In the genomic region with DNA sequence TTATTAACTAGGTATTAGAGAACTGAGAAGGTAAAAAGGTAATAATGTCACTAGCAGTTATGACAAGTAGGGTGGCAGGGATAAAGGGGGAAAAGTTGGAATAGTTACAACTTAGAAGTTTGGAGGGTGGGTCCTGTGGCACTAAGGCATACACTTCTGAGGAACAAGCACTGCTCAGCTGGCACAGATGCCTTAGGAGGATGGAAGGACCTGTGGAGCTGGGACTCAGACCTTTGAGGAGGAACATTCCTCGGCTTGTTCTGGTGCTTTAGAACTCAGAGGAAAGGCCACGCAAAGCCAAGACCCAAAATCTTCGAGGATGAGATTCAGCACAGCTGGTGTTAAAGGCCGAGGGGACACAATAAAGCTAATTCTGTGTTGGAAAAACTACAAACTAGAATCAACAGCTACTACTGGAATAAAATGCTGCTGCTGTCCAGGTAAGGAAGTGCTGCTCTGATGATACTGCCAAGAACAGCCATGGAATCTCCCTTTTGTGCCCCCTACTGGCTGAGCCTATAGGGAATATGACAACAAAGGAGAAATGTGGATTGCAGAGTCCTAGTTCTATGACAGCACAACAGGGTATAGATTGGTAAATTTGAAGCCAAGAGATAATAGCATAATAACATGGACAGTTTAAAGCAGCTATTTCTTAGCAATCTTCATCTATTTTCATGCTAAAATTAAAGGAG, we compare ENCODE assay signal across 8 cellular contexts.
DNase-seq lines count a peak whose midpoint lies in the region; ATAC-seq, FAIRE-seq and TF ChIP-seq lines count a peak whose summit lies in the region.

No MANE protein-coding gene starts in this region.

- no peak overlapping the region for H2AFZ ChIP-seq in SK-N-SH (ENCODE audit: low read depth)

- TF ChIP-seq EP300 in A549 (IDR thresholded peaks at IDR 0.05) (no peak), SK-N-SH (IDR thresholded peaks at IDR 0.05; ENCODE audit: borderline replicate concordance in 1 of 2, low read depth in 1 of 2, low read length in 1 of 2) (no peak)

- H3K27ac ChIP-seq in A549 (no peak overlapping the region), SK-N-SH (ENCODE audit: low read depth in 2 of 2, low read length in 1 of 2) (no peak overlapping the region), psoas muscle (no peak overlapping the region)

- TF ChIP-seq CTCF in A549 (IDR thresholded peaks at IDR 0.05) = peak; percentile 19; the same call in 1 of the 3 replicates
- peak; percentile 28 for TF ChIP-seq CTCF in GM13976 (IDR thresholded peaks at IDR 0.05; ENCODE audit: borderline replicate concordance, control extremely low read depth, extremely low read depth, insufficient read depth, missing control alignments)
- peak; percentile 59 for TF ChIP-seq CTCF in SK-N-SH (IDR thresholded peaks at IDR 0.05)
- TF ChIP-seq CTCF in psoas muscle (IDR thresholded peaks at IDR 0.05) = no peak

- POLR2A ChIA-PET in A549 (lab: Yijun Ruan, JAX) (no interaction called here), SK-N-SH (lab: Yijun Ruan, JAX) (no interaction called here)

- peak; percentile 7 to 34 for DNase-seq in A549 (ENCODE audit: low read depth in 1 of 2, low spot score in 1 of 2)
- DNase-seq in GM13976 (ENCODE audit: low spot score) = peak; percentile 50
- DNase-seq in SK-N-SH = peak; percentile 34
- DNase-seq in islet precursor cell = peak; percentile 80
- no peak for DNase-seq in psoas muscle

- intact Hi-C loops in psoas muscle (cut with DNase I) = no loop called here

- H3K9ac ChIP-seq in SK-N-SH = no peak overlapping the region

- no peaks in the 10 kb centered on the region for H3F3A ChIP-seq in SK-N-SH (replicated peaks; ENCODE audit: insufficient read depth)

- H3K4me1 ChIP-seq in A549 = no peaks in the 10 kb centered on the region
- H3K4me1 ChIP-seq in SK-N-SH (ENCODE audit: control insufficient read depth in 1 of 2, insufficient read depth in 2 of 2, low read depth in 1 of 2, low read length in 1 of 2) = no peaks in the 10 kb centered on the region
- H3K4me1 ChIP-seq in psoas muscle = no peaks in the 10 kb centered on the region

- peaks cover 0 to 4% of the 10 kb centered on the region in 2 experiments for H3K36me3 ChIP-seq in SK-N-SH (replicated peaks in 1 of 2; ENCODE audit: control insufficient read depth in 1 of 2, insufficient read depth in 2 of 2, low read length in 1 of 2)
- no peaks in the 10 kb centered on the region for H3K36me3 ChIP-seq in psoas muscle (ENCODE audit: insufficient read depth in 1 of 2, low read depth in 1 of 2)

- 13% methylated on average over 4 of the region's 4 CpGs for WGBS in A549 (ENCODE audit: missing lambda C conversion rate)
- WGBS in SK-N-SH (ENCODE audit: low lambda C conversion rate) = 72% methylated on average over 4 of the region's 4 CpGs
- WGBS in psoas muscle, 3 donors = 62 to 65% (median 62%) methylated on average over 4 of the region's 4 CpGs

- in situ Hi-C loops in GM13976 (cut with MboI; ENCODE audit: low sequenced_read_pairs, unreplicated experiment) = no loop called here

- H3K4me3 ChIP-seq in A549 = no peak overlapping the region
- H3K4me3 ChIP-seq in SK-N-SH (ENCODE audit: low read depth in 2 of 2, low read length in 1 of 2) = no peak overlapping the region
- H3K4me3 ChIP-seq in psoas muscle = no peak overlapping the region

- TF ChIP-seq POLR2A in A549 (IDR thresholded peaks at IDR 0.05; ENCODE audit: low read length) = no peak

- H4K20me1 ChIP-seq in SK-N-SH (ENCODE audit: insufficient read depth) = no peaks in the 10 kb centered on the region

- FAIRE-seq in A549 (lab: Jason Lieb, UNC) = no peak

- no peaks in the 10 kb centered on the region for H3K9me2 ChIP-seq in SK-N-SH

- no peaks in the 10 kb centered on the region for H3K27me3 ChIP-seq in SK-N-SH (ENCODE audit: insufficient read depth)
- no peaks in the 10 kb centered on the region for H3K27me3 ChIP-seq in psoas muscle (ENCODE audit: insufficient read depth in 3 of 3, low read length in 2 of 3)

- H3K9me3 ChIP-seq in A549 = no peaks in the 10 kb centered on the region
- no peaks in the 10 kb centered on the region for H3K9me3 ChIP-seq in SK-N-SH
- no peaks in the 10 kb centered on the region for H3K9me3 ChIP-seq in psoas muscle

- ATAC-seq in A549 (peak; percentile 56 to 84; a peak in 5 of 6 replicates), HG03342 (IDR thresholded peaks at IDR 0.05; ENCODE audit: unreplicated experiment) (peak; percentile 68), GM21723 (IDR thresholded peaks at IDR 0.05; ENCODE audit: unreplicated experiment) (no peak), psoas muscle (no peak)
- ATAC-seq in activated CD4-positive, CD25-positive, alpha-beta regulatory T cell treated with anti-CD3 and anti-CD28 coated beads, Interleukin-2, amount 50 U/mL, for 24 hours = no peak

- H3K4me2 ChIP-seq in A549 (no peak overlapping the region), SK-N-SH (no peak overlapping the region)

- TF ChIP-seq RAD21 in A549 (conservative IDR thresholded peaks at IDR 0.05 in 1 of 2, IDR thresholded peaks at IDR 0.05 in 1 of 2) (no peak), SK-N-SH (IDR thresholded peaks at IDR 0.05; ENCODE audit: low read length) (peak; percentile 46)

- CTCF ChIA-PET in A549 (lab: Yijun Ruan, JAX) = interaction anchor here (1.6 kb wide), 1 partner anchor 68 kb away, joined by 3 read pairs; no protein-coding TSS in a partner anchor
- CTCF ChIA-PET in SK-N-SH (lab: Yijun Ruan, JAX) = interaction anchor here (0.6 to 1.4 kb wide), 3 partner anchors 11 to 1043 kb away, joined by 3 to 4 read pairs (median 3); no protein-coding TSS in a partner anchor

- H3K79me2 ChIP-seq in SK-N-SH (ENCODE audit: insufficient read depth) = no peaks in the 10 kb centered on the region

TF ChIP-seq in A549, 52 proteins besides CTCF, POLR2A, EP300 and RAD21 (continues in another document):
- TF ChIP-seq POLR2AphosphoS2 (conservative IDR thresholded peaks at IDR 0.05; ENCODE audit: low read length) (no peak), JUNB (IDR thresholded peaks at IDR 0.05) (no peak)
- TF ChIP-seq, protein P1, sequence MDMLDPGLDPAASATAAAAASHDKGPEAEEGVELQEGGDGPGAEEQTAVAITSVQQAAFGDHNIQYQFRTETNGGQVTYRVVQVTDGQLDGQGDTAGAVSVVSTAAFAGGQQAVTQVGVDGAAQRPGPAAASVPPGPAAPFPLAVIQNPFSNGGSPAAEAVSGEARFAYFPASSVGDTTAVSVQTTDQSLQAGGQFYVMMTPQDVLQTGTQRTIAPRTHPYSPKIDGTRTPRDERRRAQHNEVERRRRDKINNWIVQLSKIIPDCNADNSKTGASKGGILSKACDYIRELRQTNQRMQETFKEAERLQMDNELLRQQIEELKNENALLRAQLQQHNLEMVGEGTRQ (IDR thresholded peaks at IDR 0.05) = no peak

TF ChIP-seq in SK-N-SH, 30 proteins besides CTCF, POLR2A, EP300 and RAD21 (continues in another document):
- TF ChIP-seq, protein P1 (IDR thresholded peaks at IDR 0.05; ENCODE audit: borderline replicate concordance, low read depth, low read length) = no peak
- no peak for TF ChIP-seq MEF2A (IDR thresholded peaks at IDR 0.05; ENCODE audit: borderline replicate concordance, low read depth)
- TF ChIP-seq EZH2phosphoT487 (IDR thresholded peaks at IDR 0.05; ENCODE audit: borderline replicate concordance, low read depth) = no peak
- no peak for TF ChIP-seq CHD2 (IDR thresholded peaks at IDR 0.05; ENCODE audit: low read length, partially characterized antibody)
- no peak for TF ChIP-seq GABPA (IDR thresholded peaks at IDR 0.05; ENCODE audit: low read depth)
- peak; percentile 92 for TF ChIP-seq REST (IDR thresholded peaks at IDR 0.05; ENCODE audit: low read depth, low read length)
- TF ChIP-seq, protein P2, sequence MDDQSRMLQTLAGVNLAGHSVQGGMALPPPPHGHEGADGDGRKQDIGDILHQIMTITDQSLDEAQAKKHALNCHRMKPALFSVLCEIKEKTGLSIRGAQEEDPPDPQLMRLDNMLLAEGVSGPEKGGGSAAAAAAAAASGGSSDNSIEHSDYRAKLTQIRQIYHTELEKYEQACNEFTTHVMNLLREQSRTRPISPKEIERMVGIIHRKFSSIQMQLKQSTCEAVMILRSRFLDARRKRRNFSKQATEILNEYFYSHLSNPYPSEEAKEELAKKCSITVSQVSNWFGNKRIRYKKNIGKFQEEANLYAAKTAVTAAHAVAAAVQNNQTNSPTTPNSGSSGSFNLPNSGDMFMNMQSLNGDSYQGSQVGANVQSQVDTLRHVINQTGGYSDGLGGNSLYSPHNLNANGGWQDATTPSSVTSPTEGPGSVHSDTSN (IDR thresholded peaks at IDR 0.05) = no peak

Comparison
In these comparisons a context has a peak if more than half of its experiments do, and no peak if none do; other contexts are left out.
1. ATAC-seq: peak in A549 (2 of 2) and HG03342 (single experiment); none in activated CD4-positive, CD25-positive, alpha-beta regulatory T cell treated with anti-CD3 and anti-CD28 coated beads, Interleukin-2, amount 50 U/mL, for 24 hours (0 of 2), GM21723 (single experiment) and psoas muscle (0 of 4).
2. DNase-seq: peak in A549 (2 of 2), GM13976 (single experiment), SK-N-SH (single experiment) and islet precursor cell (single experiment); none in psoas muscle (0 of 2).
3. Of the 12 proteins assayed by ChIP-seq in both A549 and SK-N-SH: peak only in A549: none; only in SK-N-SH: RAD21 and SMC3; in both: CTCF and REST; in neither: 8.